ENCODE assay signal across 21 cellular contexts in the genomic region with DNA sequence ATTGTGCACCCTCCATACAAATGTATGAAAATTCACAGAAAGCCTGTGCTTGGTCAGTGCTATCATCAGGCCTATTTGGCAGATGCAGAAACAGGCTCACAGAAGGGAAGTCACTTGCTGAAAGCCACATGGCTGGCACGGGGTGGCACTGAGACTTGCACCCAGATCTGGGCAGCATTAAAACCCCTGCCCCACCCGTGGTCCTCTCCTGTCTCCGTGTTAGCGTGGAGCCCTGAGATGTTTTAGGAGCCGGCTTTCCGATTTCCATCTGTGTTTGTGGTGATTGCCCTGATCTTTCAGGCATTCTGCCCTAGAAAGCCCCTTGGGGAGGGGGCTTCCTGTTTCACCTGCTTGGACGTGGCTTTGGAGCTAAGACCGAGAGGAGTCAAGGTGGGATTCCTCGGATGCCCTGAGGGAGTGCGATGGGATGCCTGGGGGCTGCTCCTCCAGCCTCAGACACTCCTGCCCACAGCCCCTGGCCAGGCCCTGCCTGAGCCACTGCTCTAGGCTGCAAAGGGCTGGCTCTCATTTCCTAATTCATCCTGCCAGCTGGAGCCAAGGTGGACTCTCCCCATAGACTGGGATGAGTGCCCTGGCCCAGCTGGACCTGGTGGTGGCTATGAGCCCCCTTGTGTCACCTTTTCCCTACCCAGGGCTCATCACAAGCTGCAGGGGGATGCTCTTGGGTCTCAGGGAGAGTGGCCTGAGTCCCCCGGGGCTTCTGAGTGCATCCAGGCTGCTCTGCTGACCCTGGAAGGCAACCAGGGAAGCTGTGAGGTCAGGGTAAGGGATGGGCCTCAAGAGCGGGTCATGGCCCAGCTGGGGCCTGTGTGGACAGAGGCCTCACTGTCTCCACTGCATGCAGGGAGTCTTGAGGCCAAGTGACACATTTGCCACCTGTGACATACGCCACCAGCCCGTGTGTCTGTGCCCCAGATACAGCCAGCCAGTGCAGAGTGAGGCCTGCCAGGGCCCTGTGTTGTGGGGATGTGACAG.
DNase-seq lines count a peak whose midpoint lies in the region; ATAC-seq and TF ChIP-seq lines count a peak whose summit lies in the region.
"Had no signal": no experiment of that assay in that cellular context is flagged by ENCODE, and none has a peak within 500 bp of the region (broad histone marks: within the 10 kb centered on the region; RNA-seq: fewer than 3 reads in every experiment).

No MANE protein-coding gene starts in this region.

- no peaks in the 10 kb centered on the region for H3K27me3 ChIP-seq in osteoblast (ENCODE audit: insufficient read depth, low read length)
- H3K27me3 ChIP-seq: ascending aorta had no signal

- H3K27me3 Mint-ChIP-seq in natural killer cell (ENCODE audit: low read depth in 2 of 2): peaks cover 12% of the 10 kb centered on the region in 2 donors
- peaks cover 0 to 16% of the 10 kb centered on the region in 2 donors for H3K27me3 Mint-ChIP-seq in natural killer cell treated with Interleukin-12 subunit alpha and Interleukin-12 subunit beta and Interleukin-15 and Interleukin-18, amount 100 ng/mL, for 72 hours

- intact Hi-C loops in natural killer cell (cut with micrococcal nuclease): no loop called here

- ATAC-seq in natural killer cell (no peak), HG02798 (IDR thresholded peaks at IDR 0.05; ENCODE audit: poor library complexity, unreplicated experiment) (no peak), GM21576 (IDR thresholded peaks at IDR 0.05; ENCODE audit: unreplicated experiment) (no peak), HG02970 (IDR thresholded peaks at IDR 0.05; ENCODE audit: low FRiP score, unreplicated experiment) (no peak)
- no peak for ATAC-seq in natural killer cell treated with Interleukin-12 subunit alpha and Interleukin-12 subunit beta and Interleukin-15 and Interleukin-18, amount 100 ng/mL, for 72 hours
- ATAC-seq: activated CD4-positive, CD25-positive, alpha-beta regulatory T cell treated with anti-CD3 and anti-CD28 coated beads, Interleukin-2, amount 50 U/mL, for 24 hours; PC-3; stimulated activated memory B cell treated with anti-CD40 and anti-IgM and Interleukin-4, amounts not matched to agents 10 μg/mL and 1 μg/mL and 100 μg/mL, for 72 hours had no signal

- H3K27ac Mint-ChIP-seq in natural killer cell: no peak overlapping the region
- H3K27ac Mint-ChIP-seq in natural killer cell treated with Interleukin-12 subunit alpha and Interleukin-12 subunit beta and Interleukin-15 and Interleukin-18, amount 100 ng/mL, for 72 hours: no peak overlapping the region
- H3K27ac Mint-ChIP-seq: stimulated activated memory B cell treated with anti-CD40 and anti-IgM and Interleukin-4, amounts not matched to agents 10 μg/mL and 1 μg/mL and 100 μg/mL, for 72 hours had no signal

- no peaks in the 10 kb centered on the region for H3K79me2 ChIP-seq in osteoblast (ENCODE audit: insufficient read depth, low read length)

- no peak overlapping the region for H3K4me3 Mint-ChIP-seq in natural killer cell
- H3K4me3 Mint-ChIP-seq in natural killer cell treated with Interleukin-12 subunit alpha and Interleukin-12 subunit beta and Interleukin-15 and Interleukin-18, amount 100 ng/mL, for 72 hours: no peak overlapping the region
- H3K4me3 Mint-ChIP-seq: naive B cell; stimulated activated memory B cell treated with anti-CD40 and anti-IgM and Interleukin-4, amounts not matched to agents 10 μg/mL and 1 μg/mL and 100 μg/mL, for 72 hours had no signal

- H2AFZ ChIP-seq in osteoblast (ENCODE audit: low read length): no peak overlapping the region

- no peaks in the 10 kb centered on the region for H4K20me1 ChIP-seq in osteoblast (ENCODE audit: insufficient read depth, low read length)

- H3K4me3 ChIP-seq in osteoblast (ENCODE audit: insufficient read depth, low read length): no peak overlapping the region
- H3K4me3 ChIP-seq: ascending aorta, left ventricle myocardium inferior had no signal

- H3K9me3 Mint-ChIP-seq in natural killer cell: no peaks in the 10 kb centered on the region
- H3K9me3 Mint-ChIP-seq in natural killer cell treated with Interleukin-12 subunit alpha and Interleukin-12 subunit beta and Interleukin-15 and Interleukin-18, amount 100 ng/mL, for 72 hours: no peaks in the 10 kb centered on the region
- H3K9me3 Mint-ChIP-seq: naive B cell; stimulated activated memory B cell treated with anti-CD40 and anti-IgM and Interleukin-4, amounts not matched to agents 10 μg/mL and 1 μg/mL and 100 μg/mL, for 72 hours had no signal

- peak; percentile 11 for DNase-seq in natural killer cell
- DNase-seq in natural killer cell treated with Interleukin-12 subunit alpha and Interleukin-12 subunit beta and Interleukin-15 and Interleukin-18, amount 100 ng/mL, for 72 hours (ENCODE audit: low spot score): no peak
- DNase-seq in cerebellum (ENCODE audit: low spot score): peak; percentile 60
- DNase-seq in osteoblast (ENCODE audit: insufficient read length, low spot score, missing footprints): peak; percentile 69
- no peak for DNase-seq in NCI-H82 treated with DMSO at 0.1 percent for 48 hours (lab: John Stamatoyannopoulos, UW; ENCODE audit: unreplicated experiment)
- DNase-seq: effector CD4-positive, alpha-beta T cell; HCEC 1CT; left ventricle myocardium inferior; naive B cell; NCI-H1436 treated with DMSO at 0.1 percent for 48 hours; NCI-H510A; PC-3; stimulated activated CD4-positive, alpha-beta T cell treated with anti-CD3 and anti-CD28 coated beads, Interleukin-4, amount 100 ng/mL, for 4 hours had no signal

- H3K4me2 ChIP-seq in osteoblast (ENCODE audit: insufficient read depth, low read length): no peak overlapping the region
- H3K4me2 ChIP-seq: KMS-11 had no signal

- no peak overlapping the region for H3K27ac ChIP-seq in osteoblast (ENCODE audit: low read depth, low read length)
- H3K27ac ChIP-seq: ascending aorta, HL-60, KMS-11 had no signal

- no peaks in the 10 kb centered on the region for H3K4me1 Mint-ChIP-seq in natural killer cell
- H3K4me1 Mint-ChIP-seq in natural killer cell treated with Interleukin-12 subunit alpha and Interleukin-12 subunit beta and Interleukin-15 and Interleukin-18, amount 100 ng/mL, for 72 hours (ENCODE audit: low read depth in 2 of 2): no peaks in the 10 kb centered on the region
- H3K4me1 Mint-ChIP-seq: naive B cell had no signal

- peaks cover 9% of the 10 kb centered on the region for H3K4me1 ChIP-seq in osteoblast (ENCODE audit: insufficient read depth, low read length)
- H3K4me1 ChIP-seq: ascending aorta had no signal

- no peaks in the 10 kb centered on the region for H3K36me3 ChIP-seq in osteoblast (ENCODE audit: insufficient read depth, low read length)
- H3K36me3 ChIP-seq: ascending aorta, left ventricle myocardium inferior had no signal

- TF ChIP-seq CTCF in natural killer cell (IDR thresholded peaks at IDR 0.05) (no peak), osteoblast (IDR thresholded peaks at IDR 0.05; ENCODE audit: extremely low read depth, low read depth, low read length) (no peak)

- H3K36me3 Mint-ChIP-seq in natural killer cell: no peaks in the 10 kb centered on the region
- H3K36me3 Mint-ChIP-seq in natural killer cell treated with Interleukin-12 subunit alpha and Interleukin-12 subunit beta and Interleukin-15 and Interleukin-18, amount 100 ng/mL, for 72 hours: no peaks in the 10 kb centered on the region
- H3K36me3 Mint-ChIP-seq: naive B cell; stimulated activated memory B cell treated with anti-CD40 and anti-IgM and Interleukin-4, amounts not matched to agents 10 μg/mL and 1 μg/mL and 100 μg/mL, for 72 hours had no signal

- H3K9me3 ChIP-seq in osteoblast (ENCODE audit: low read depth, low read length): no peaks in the 10 kb centered on the region
- H3K9me3 ChIP-seq: ascending aorta, left ventricle myocardium inferior had no signal

Comparison
In these comparisons a context has a peak if more than half of its experiments do, and no peak if none do; other contexts are left out.
1. DNase-seq: peak in natural killer cell (single experiment), cerebellum (single experiment) and osteoblast (single experiment); none in natural killer cell treated with Interleukin-12 subunit alpha and Interleukin-12 subunit beta and Interleukin-15 and Interleukin-18, amount 100 ng/mL, for 72 hours (single experiment) and NCI-H82 treated with DMSO at 0.1 percent for 48 hours (single experiment).